1 cellular context compared by ENCODE assay signal in genomic region chr1:28139033-28139712, GRCh38.
TF ChIP-seq lines count a peak whose summit lies in the region.

No MANE protein-coding gene starts in this region.

TF ChIP-seq in H1, 55 proteins besides CTCF, POLR2A, EP300 and RAD21:
- TF ChIP-seq SAP30 (IDR thresholded peaks at IDR 0.05; ENCODE audit: insufficient read depth, insufficient replicate concordance, low read length) (no peak), GABPA (IDR thresholded peaks at IDR 0.05; ENCODE audit: borderline replicate concordance, insufficient read depth, low read length) (no peak), MAFK (IDR thresholded peaks at IDR 0.05; ENCODE audit: low read depth, low read length) (no peak), CEBPB (IDR thresholded peaks at IDR 0.05; ENCODE audit: low read depth, low read length) (no peak), POU5F1 (IDR thresholded peaks at IDR 0.05; ENCODE audit: low read depth, low read length) (no peak), SIN3A (conservative IDR thresholded peaks at IDR 0.05 in 1 of 2, IDR thresholded peaks at IDR 0.05 in 1 of 2; ENCODE audit: low read depth in 1 of 2, low read length in 2 of 2) (no peak), SIRT6 (IDR thresholded peaks at IDR 0.05; ENCODE audit: low read length) (no peak), SP2 (IDR thresholded peaks at IDR 0.05; ENCODE audit: low read length) (no peak), YY1 (IDR thresholded peaks at IDR 0.05; ENCODE audit: low read depth, low read length) (no peak), EGR1 (IDR thresholded peaks at IDR 0.05; ENCODE audit: borderline replicate concordance, low read depth, low read length) (no peak), PHF8 (conservative IDR thresholded peaks at IDR 0.05; ENCODE audit: low read depth, low read length) (no peak), CBX8 (IDR thresholded peaks at IDR 0.05; ENCODE audit: borderline replicate concordance, low read depth, low read length) (no peak), KDM5A (IDR thresholded peaks at IDR 0.05; ENCODE audit: low read length) (no peak), ASH2L (IDR thresholded peaks at IDR 0.05; ENCODE audit: low read length) (no peak), CHD1 (IDR thresholded peaks at IDR 0.05; ENCODE audit: low read depth, low read length) (no peak), SUZ12 (IDR thresholded peaks at IDR 0.05; ENCODE audit: low read length) (no peak), FOSL1 (IDR thresholded peaks at IDR 0.05; ENCODE audit: insufficient read depth, low read depth, low read length) (no peak)
- TF ChIP-seq, protein P1, sequence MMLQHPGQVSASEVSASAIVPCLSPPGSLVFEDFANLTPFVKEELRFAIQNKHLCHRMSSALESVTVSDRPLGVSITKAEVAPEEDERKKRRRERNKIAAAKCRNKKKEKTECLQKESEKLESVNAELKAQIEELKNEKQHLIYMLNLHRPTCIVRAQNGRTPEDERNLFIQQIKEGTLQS (IDR thresholded peaks at IDR 0.05; ENCODE audit: insufficient read depth, low read depth, low read length), result no peak
